ENCODE assay signal across 28 cellular contexts in the genomic region with DNA sequence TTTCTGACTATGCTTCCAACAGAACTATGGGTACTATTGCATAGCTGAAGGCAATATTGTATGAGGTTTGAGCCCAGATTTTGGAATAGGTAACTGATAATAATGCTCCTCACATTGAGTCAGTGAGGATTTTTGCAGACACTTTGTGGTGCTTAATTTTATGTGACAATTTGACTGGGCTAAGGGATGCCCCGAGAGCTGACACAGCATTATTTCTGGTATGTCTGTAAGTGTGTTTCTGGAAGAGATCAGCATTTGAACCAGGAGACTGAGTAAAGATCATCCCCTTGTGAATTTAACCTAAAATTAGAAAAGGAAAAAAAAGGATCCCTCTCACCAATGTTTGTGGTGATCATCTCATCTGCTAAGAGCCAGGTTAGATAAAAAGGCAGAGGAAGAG.
DNase-seq lines count a peak whose midpoint lies in the region; ATAC-seq, FAIRE-seq and TF ChIP-seq lines count a peak whose summit lies in the region.
"Had no signal": no experiment of that assay in that cellular context is flagged by ENCODE, and none has a peak within 500 bp of the region (broad histone marks: within the 10 kb centered on the region; RNA-seq: fewer than 3 reads in every experiment).

No MANE protein-coding gene starts in this region.

- intact Hi-C loops in HepG2 (cut with micrococcal nuclease; ENCODE audit: unreplicated experiment), result no loop called here
- intact Hi-C loops in right lobe of liver (cut with DNase I), result no loop called here

- H3K9ac ChIP-seq in HepG2 (ENCODE audit: insufficient read depth, low read depth, low read length) (no peak overlapping the region), mesenchymal stem cell (ENCODE audit: low read length) (no peak overlapping the region), neural progenitor cell (no peak overlapping the region)
- H3K9ac ChIP-seq: BLaER1 treated with 17β-estradiol and CSF1 and Interleukin-3, amounts not matched to agents 10 nM and 100 nM had no signal

- TF ChIP-seq RAD21 in HepG2 (CRISPR knock-in tag; IDR thresholded peaks at IDR 0.05), result no peak

- H2AFZ ChIP-seq in HepG2 (ENCODE audit: low read length), result no peak overlapping the region
- H2AFZ ChIP-seq in mesenchymal stem cell (ENCODE audit: low read depth, low read length), result no peak overlapping the region
- peak overlapping the region; percentile 28 for H2AFZ ChIP-seq in neural progenitor cell (replicated peaks)

- H3K79me1 ChIP-seq in mesenchymal stem cell (replicated peaks; ENCODE audit: low read length, poor library complexity, severe bottlenecking), result no peaks in the 10 kb centered on the region

- H3K27ac Mint-ChIP-seq in neural progenitor cell, result no peak overlapping the region
- H3K27ac Mint-ChIP-seq: CD14-positive monocyte; CD4-positive, alpha-beta T cell; CD8-positive, alpha-beta memory T cell; GM23338; HFFc6 had no signal

- no peak overlapping the region for H3K23ac ChIP-seq in mesenchymal stem cell (ENCODE audit: low read length in 2 of 2)

- no peaks in the 10 kb centered on the region for H3F3A ChIP-seq in neural progenitor cell (ENCODE audit: low read depth)

- ATAC-seq in HepG2 (no peak), right lobe of liver (no peak), upper lobe of left lung (ENCODE audit: low FRiP score in 2 of 2) (no peak), HG03439 (IDR thresholded peaks at IDR 0.05; ENCODE audit: unreplicated experiment) (no peak)
- ATAC-seq: GM12878, GM23338 had no signal

- H3K18ac ChIP-seq in mesenchymal stem cell (ENCODE audit: low read depth in 1 of 2, low read length in 2 of 2), result peak overlapping the region; percentile 40 to 66

- no peaks in the 10 kb centered on the region for H3K36me3 ChIP-seq in HepG2 (replicated peaks in 1 of 2; ENCODE audit: control insufficient read depth in 1 of 2, insufficient read depth in 2 of 2, low read length in 2 of 2)
- H3K36me3 ChIP-seq in right lobe of liver, result no peaks in the 10 kb centered on the region
- H3K36me3 ChIP-seq in mesenchymal stem cell (ENCODE audit: control insufficient read depth in 1 of 2, insufficient read depth in 2 of 2, low read depth in 1 of 2, low read length in 2 of 2), result no peaks in the 10 kb centered on the region
- H3K36me3 ChIP-seq in neural progenitor cell, result no peaks in the 10 kb centered on the region
- H3K36me3 ChIP-seq in upper lobe of left lung, result no peaks in the 10 kb centered on the region
- H3K36me3 ChIP-seq: BE2C; BLaER1 treated with 17β-estradiol and CSF1 and Interleukin-3, amounts not matched to agents 10 nM and 100 nM; HAP-1 had no signal

- no peak overlapping the region for H2AK5ac ChIP-seq in mesenchymal stem cell (ENCODE audit: low read length, severe bottlenecking)

- no peak for TF ChIP-seq POLR2A in HepG2 (IDR thresholded peaks at IDR 0.05; ENCODE audit: insufficient read depth in 1 of 2, low read depth in 2 of 2, low read length in 2 of 2)
- TF ChIP-seq POLR2A in right lobe of liver (IDR thresholded peaks at IDR 0.05), result no peak
- TF ChIP-seq POLR2A in upper lobe of left lung (IDR thresholded peaks at IDR 0.05), result no peak

- H3K4me2 ChIP-seq in HepG2 (ENCODE audit: low read depth, low read length) (no peak overlapping the region), mesenchymal stem cell (ENCODE audit: low read length, poor library complexity, severe bottlenecking) (no peak overlapping the region), neural progenitor cell (no peak overlapping the region)
- H3K4me2 ChIP-seq: BLaER1 treated with 17β-estradiol and CSF1 and Interleukin-3, amounts not matched to agents 10 nM and 100 nM; GM23338 had no signal

- TF ChIP-seq CTCF in HepG2 (CRISPR knock-in tag; IDR thresholded peaks at IDR 0.05), result no peak
- no peak for TF ChIP-seq CTCF in right lobe of liver (IDR thresholded peaks at IDR 0.05)
- TF ChIP-seq CTCF in neural progenitor cell (IDR thresholded peaks at IDR 0.05), result no peak
- no peak for TF ChIP-seq CTCF in upper lobe of left lung (IDR thresholded peaks at IDR 0.05)

- no peaks in the 10 kb centered on the region for H3K4me1 ChIP-seq in HepG2 (ENCODE audit: insufficient read depth, low read length)
- no peaks in the 10 kb centered on the region for H3K4me1 ChIP-seq in right lobe of liver
- H3K4me1 ChIP-seq in mesenchymal stem cell (ENCODE audit: control insufficient read depth, insufficient read depth, low read depth, low read length), result no peaks in the 10 kb centered on the region
- H3K4me1 ChIP-seq in neural progenitor cell, result no peaks in the 10 kb centered on the region
- H3K4me1 ChIP-seq in upper lobe of left lung, result peaks cover 0 to 6% (median 0%) of the 10 kb centered on the region in 4 donors
- H3K4me1 ChIP-seq: BE2C, HAP-1 had no signal

- H3K27me3 ChIP-seq in HepG2 (ENCODE audit: control insufficient read depth in 1 of 2, insufficient read depth in 2 of 2, low read length in 2 of 2) (no peaks in the 10 kb centered on the region), right lobe of liver (no peaks in the 10 kb centered on the region), mesenchymal stem cell (ENCODE audit: control insufficient read depth in 1 of 2, insufficient read depth in 1 of 2, low read length in 2 of 2) (no peaks in the 10 kb centered on the region), neural progenitor cell (no peaks in the 10 kb centered on the region), upper lobe of left lung (no peaks in the 10 kb centered on the region)
- H3K27me3 ChIP-seq: BE2C; BLaER1 treated with 17β-estradiol and CSF1 and Interleukin-3, amounts not matched to agents 10 nM and 100 nM had no signal

- no peak overlapping the region for H2BK15ac ChIP-seq in mesenchymal stem cell (ENCODE audit: low read depth, poor library complexity, severe bottlenecking)

- H4K8ac ChIP-seq in mesenchymal stem cell (ENCODE audit: low read length), result no peak overlapping the region

- no peak overlapping the region for H4K91ac ChIP-seq in mesenchymal stem cell (ENCODE audit: low read length)

- in situ Hi-C loops in HepG2 (cut with HindIII; ENCODE audit: extremely low pct_ligation_motif_present, low pct_unique_long_range_greater_than_20kb), result no loop called here

- H3K27me3 Mint-ChIP-seq in neural progenitor cell (ENCODE audit: insufficient read depth, low read depth), result no peaks in the 10 kb centered on the region
- H3K27me3 Mint-ChIP-seq: CD4-positive, alpha-beta T cell had no signal

- peaks cover 1% of the 10 kb centered on the region for H3K36me3 Mint-ChIP-seq in neural progenitor cell
- H3K36me3 Mint-ChIP-seq: CD14-positive monocyte; CD8-positive, alpha-beta memory T cell had no signal

- TF ChIP-seq EP300 in HepG2 (IDR thresholded peaks at IDR 0.05; ENCODE audit: low read depth in 2 of 2, low read length in 2 of 2), result no peak
- no peak for TF ChIP-seq EP300 in HepG2 (CRISPR knock-in tag; IDR thresholded peaks at IDR 0.05; ENCODE audit: borderline replicate concordance)
- TF ChIP-seq EP300 in upper lobe of left lung (IDR thresholded peaks at IDR 0.05), result no peak

- no peak for FAIRE-seq in HepG2 (lab: Jason Lieb, UNC)
- FAIRE-seq: A204.1, D721Med, GM18507, H54 had no signal

- no peak overlapping the region for H3K14ac ChIP-seq in mesenchymal stem cell (ENCODE audit: low read length in 2 of 2)

- H3K9me3 ChIP-seq in HepG2 (ENCODE audit: low read length) (no peaks in the 10 kb centered on the region), right lobe of liver (no peaks in the 10 kb centered on the region), mesenchymal stem cell (ENCODE audit: control insufficient read depth, low read length) (peaks cover 1% of the 10 kb centered on the region), neural progenitor cell (ENCODE audit: low read depth) (no peaks in the 10 kb centered on the region), upper lobe of left lung (no peaks in the 10 kb centered on the region)
- H3K9me3 ChIP-seq: BE2C, HAP-1 had no signal

- WGBS in HepG2 (ENCODE audit: low lambda C conversion rate), result 40% methylated on average over 1 of the region's 1 CpG
- no CpG with 5 or more reads among the region's 1 CpG for WGBS in right lobe of liver (ENCODE audit: insufficient coverage, low coverage, low lambda C conversion rate, missing lambda C conversion rate)
- WGBS in mesenchymal stem cell, result 82% methylated on average over 1 of the region's 1 CpG
- 90 to 100% methylated on average over 1 of the region's 1 CpG for WGBS in upper lobe of left lung, 2 donors

- H2BK12ac ChIP-seq in mesenchymal stem cell (ENCODE audit: low read length in 2 of 2), result peak overlapping the region; percentile 15 to 93

- no peak overlapping the region for H2BK120ac ChIP-seq in mesenchymal stem cell (ENCODE audit: low read depth, low read length)

- H3K79me2 ChIP-seq in HepG2 (ENCODE audit: insufficient read depth, low read length) (no peaks in the 10 kb centered on the region), neural progenitor cell (ENCODE audit: low read depth) (no peaks in the 10 kb centered on the region)

- no peak overlapping the region for H3K4me3 Mint-ChIP-seq in neural progenitor cell
- H3K4me3 Mint-ChIP-seq: CD14-positive monocyte; CD4-positive, alpha-beta T cell; CD8-positive, alpha-beta memory T cell; GM23338; HFFc6 had no signal

- no peak overlapping the region for H2BK5ac ChIP-seq in mesenchymal stem cell (ENCODE audit: low read depth, low read length, poor library complexity, severe bottlenecking)

- peaks cover 9% of the 10 kb centered on the region for H3K9me3 Mint-ChIP-seq in neural progenitor cell
- H3K9me3 Mint-ChIP-seq: CD4-positive, alpha-beta T cell; GM23338 had no signal

- H3K4ac ChIP-seq in mesenchymal stem cell (ENCODE audit: low read depth in 1 of 2, low read length in 2 of 2), result peak overlapping the region in 1 of 2 experiments; percentile 82

- DNase-seq in HepG2 (ENCODE audit: low spot score) (no peak), right lobe of liver (no peak), mesenchymal stem cell (no peak), neural progenitor cell (ENCODE audit: low spot score) (no peak), upper lobe of left lung (no peak), NCI-H774 (lab: John Stamatoyannopoulos, UW) (no peak)
- DNase-seq in activated naive CD4-positive, alpha-beta T cell treated with Interleukin-2 at 50 U/mL for 16 hours, result no peak
- DNase-seq: ACHN; AML-193; BE2C; CD4-positive, alpha-beta T cell; CD8-positive, alpha-beta memory T cell; DMS 273 treated with DMSO at 0.1 percent for 48 hours; DMS79; EL; GDM1; HFFc6 had no signal

- H4K20me1 ChIP-seq in HepG2 (ENCODE audit: insufficient read depth, low read length) (no peaks in the 10 kb centered on the region), neural progenitor cell (ENCODE audit: low read depth) (no peaks in the 10 kb centered on the region)
- H4K20me1 ChIP-seq: BLaER1 treated with 17β-estradiol and CSF1 and Interleukin-3, amounts not matched to agents 10 nM and 100 nM had no signal

- H3K4me3 ChIP-seq in HepG2 (replicated peaks in 1 of 3; ENCODE audit: insufficient read depth in 1 of 3, low read depth in 2 of 3, low read length in 3 of 3) (no peak overlapping the region), right lobe of liver (no peak overlapping the region), mesenchymal stem cell (ENCODE audit: insufficient read depth in 1 of 2, low read depth in 1 of 2, low read length in 2 of 2) (no peak overlapping the region), neural progenitor cell (no peak overlapping the region), upper lobe of left lung (no peak overlapping the region)
- H3K4me3 ChIP-seq: BLaER1 treated with 17β-estradiol and CSF1 and Interleukin-3, amounts not matched to agents 10 nM and 100 nM; GM12878; GM23338; HAP-1 had no signal

- CTCF ChIA-PET in HepG2 (lab: Yijun Ruan, JAX; ENCODE audit: low intra/inter-chr PET ratio, low total read pairs), result no interaction called here

- no TSS peak for BruUV-seq in HepG2 (replicated peaks; lab: Mats Ljungman, UMichigan)

- H3K4me1 Mint-ChIP-seq in neural progenitor cell, result no peaks in the 10 kb centered on the region

- no peak overlapping the region for H3K27ac ChIP-seq in HepG2 (ENCODE audit: extremely low read length, insufficient read depth, low read length)
- no peak overlapping the region for H3K27ac ChIP-seq in right lobe of liver
- no peak overlapping the region for H3K27ac ChIP-seq in mesenchymal stem cell (ENCODE audit: low read length, poor library complexity, severe bottlenecking)
- H3K27ac ChIP-seq in neural progenitor cell, result no peak overlapping the region
- no peak overlapping the region for H3K27ac ChIP-seq in upper lobe of left lung
- H3K27ac ChIP-seq: 22Rv1; BLaER1 treated with 17β-estradiol and CSF1 and Interleukin-3, amounts not matched to agents 10 nM and 100 nM had no signal

- POLR2A ChIA-PET in HepG2 (lab: Yijun Ruan, JAX), result no interaction called here
